1 cellular context compared by ENCODE assay signal in genomic region chr10:72364239-72364777, GRCh38.
TF ChIP-seq lines count a peak whose summit lies in the region.

No MANE protein-coding gene starts in this region.

TF ChIP-seq in K562, 482 proteins besides CTCF, POLR2A, EP300 and RAD21 (continued from another document and continues in another):
- TF ChIP-seq, protein P1, sequence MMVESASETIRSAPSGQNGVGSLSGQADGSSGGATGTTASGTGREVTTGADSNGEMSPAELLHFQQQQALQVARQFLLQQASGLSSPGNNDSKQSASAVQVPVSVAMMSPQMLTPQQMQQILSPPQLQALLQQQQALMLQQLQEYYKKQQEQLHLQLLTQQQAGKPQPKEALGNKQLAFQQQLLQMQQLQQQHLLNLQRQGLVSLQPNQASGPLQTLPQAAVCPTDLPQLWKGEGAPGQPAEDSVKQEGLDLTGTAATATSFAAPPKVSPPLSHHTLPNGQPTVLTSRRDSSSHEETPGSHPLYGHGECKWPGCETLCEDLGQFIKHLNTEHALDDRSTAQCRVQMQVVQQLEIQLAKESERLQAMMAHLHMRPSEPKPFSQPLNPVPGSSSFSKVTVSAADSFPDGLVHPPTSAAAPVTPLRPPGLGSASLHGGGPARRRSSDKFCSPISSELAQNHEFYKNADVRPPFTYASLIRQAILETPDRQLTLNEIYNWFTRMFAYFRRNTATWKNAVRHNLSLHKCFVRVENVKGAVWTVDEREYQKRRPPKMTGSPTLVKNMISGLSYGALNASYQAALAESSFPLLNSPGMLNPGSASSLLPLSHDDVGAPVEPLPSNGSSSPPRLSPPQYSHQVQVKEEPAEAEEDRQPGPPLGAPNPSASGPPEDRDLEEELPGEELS (CRISPR knock-in tag; IDR thresholded peaks at IDR 0.05; ENCODE audit: borderline replicate concordance), result 0 out of 2 replicates have a peak, but pooled peaks have one; percentile 74
- no peak for TF ChIP-seq RBM15 (IDR thresholded peaks at IDR 0.05; ENCODE audit: insufficient read depth, low read length)
- no peak for TF ChIP-seq HSF4 (CRISPR knock-in tag; IDR thresholded peaks at IDR 0.05; ENCODE audit: borderline replicate concordance)
- TF ChIP-seq, protein P2, sequence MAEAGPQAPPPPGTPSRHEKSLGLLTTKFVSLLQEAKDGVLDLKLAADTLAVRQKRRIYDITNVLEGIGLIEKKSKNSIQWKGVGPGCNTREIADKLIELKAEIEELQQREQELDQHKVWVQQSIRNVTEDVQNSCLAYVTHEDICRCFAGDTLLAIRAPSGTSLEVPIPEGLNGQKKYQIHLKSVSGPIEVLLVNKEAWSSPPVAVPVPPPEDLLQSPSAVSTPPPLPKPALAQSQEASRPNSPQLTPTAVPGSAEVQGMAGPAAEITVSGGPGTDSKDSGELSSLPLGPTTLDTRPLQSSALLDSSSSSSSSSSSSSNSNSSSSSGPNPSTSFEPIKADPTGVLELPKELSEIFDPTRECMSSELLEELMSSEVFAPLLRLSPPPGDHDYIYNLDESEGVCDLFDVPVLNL (CRISPR knock-in tag; IDR thresholded peaks at IDR 0.05; ENCODE audit: low read depth), result peak; percentile 62; the same call in 1 of the 2 replicates
- TF ChIP-seq ZNF316 (IDR thresholded peaks at IDR 0.05), result no peak
- no peak for TF ChIP-seq RHOXF2B (CRISPR knock-in tag; conservative IDR thresholded peaks at IDR 0.05)
- TF ChIP-seq TAL1 (IDR thresholded peaks at IDR 0.05), result no peak
- TF ChIP-seq ZNF311 (CRISPR knock-in tag; IDR thresholded peaks at IDR 0.05), result no peak
- no peak for TF ChIP-seq NFE2 (IDR thresholded peaks at IDR 0.05; ENCODE audit: low read depth)
- no peak for TF ChIP-seq MCM5 (IDR thresholded peaks at IDR 0.05; ENCODE audit: low read depth)
- TF ChIP-seq ZBTB43 (CRISPR knock-in tag; IDR thresholded peaks at IDR 0.05), result no peak
- TF ChIP-seq ZNF384 (IDR thresholded peaks at IDR 0.05; ENCODE audit: low read depth, low read length), result peak; percentile 51; the same call in 1 of the 2 replicates
- TF ChIP-seq TARDBP (IDR thresholded peaks at IDR 0.05), result no peak
- TF ChIP-seq, protein P3, sequence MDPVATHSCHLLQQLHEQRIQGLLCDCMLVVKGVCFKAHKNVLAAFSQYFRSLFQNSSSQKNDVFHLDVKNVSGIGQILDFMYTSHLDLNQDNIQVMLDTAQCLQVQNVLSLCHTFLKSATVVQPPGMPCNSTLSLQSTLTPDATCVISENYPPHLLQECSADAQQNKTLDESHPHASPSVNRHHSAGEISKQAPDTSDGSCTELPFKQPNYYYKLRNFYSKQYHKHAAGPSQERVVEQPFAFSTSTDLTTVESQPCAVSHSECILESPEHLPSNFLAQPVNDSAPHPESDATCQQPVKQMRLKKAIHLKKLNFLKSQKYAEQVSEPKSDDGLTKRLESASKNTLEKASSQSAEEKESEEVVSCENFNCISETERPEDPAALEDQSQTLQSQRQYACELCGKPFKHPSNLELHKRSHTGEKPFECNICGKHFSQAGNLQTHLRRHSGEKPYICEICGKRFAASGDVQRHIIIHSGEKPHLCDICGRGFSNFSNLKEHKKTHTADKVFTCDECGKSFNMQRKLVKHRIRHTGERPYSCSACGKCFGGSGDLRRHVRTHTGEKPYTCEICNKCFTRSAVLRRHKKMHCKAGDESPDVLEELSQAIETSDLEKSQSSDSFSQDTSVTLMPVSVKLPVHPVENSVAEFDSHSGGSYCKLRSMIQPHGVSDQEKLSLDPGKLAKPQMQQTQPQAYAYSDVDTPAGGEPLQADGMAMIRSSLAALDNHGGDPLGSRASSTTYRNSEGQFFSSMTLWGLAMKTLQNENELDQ (CRISPR knock-in tag; IDR thresholded peaks at IDR 0.05; ENCODE audit: borderline replicate concordance), result no peak
- TF ChIP-seq PHF20 (IDR thresholded peaks at IDR 0.05; ENCODE audit: partially characterized antibody), result no peak
- no peak for TF ChIP-seq MBD2 (IDR thresholded peaks at IDR 0.05; ENCODE audit: borderline replicate concordance, low read depth)
- TF ChIP-seq, protein P4, sequence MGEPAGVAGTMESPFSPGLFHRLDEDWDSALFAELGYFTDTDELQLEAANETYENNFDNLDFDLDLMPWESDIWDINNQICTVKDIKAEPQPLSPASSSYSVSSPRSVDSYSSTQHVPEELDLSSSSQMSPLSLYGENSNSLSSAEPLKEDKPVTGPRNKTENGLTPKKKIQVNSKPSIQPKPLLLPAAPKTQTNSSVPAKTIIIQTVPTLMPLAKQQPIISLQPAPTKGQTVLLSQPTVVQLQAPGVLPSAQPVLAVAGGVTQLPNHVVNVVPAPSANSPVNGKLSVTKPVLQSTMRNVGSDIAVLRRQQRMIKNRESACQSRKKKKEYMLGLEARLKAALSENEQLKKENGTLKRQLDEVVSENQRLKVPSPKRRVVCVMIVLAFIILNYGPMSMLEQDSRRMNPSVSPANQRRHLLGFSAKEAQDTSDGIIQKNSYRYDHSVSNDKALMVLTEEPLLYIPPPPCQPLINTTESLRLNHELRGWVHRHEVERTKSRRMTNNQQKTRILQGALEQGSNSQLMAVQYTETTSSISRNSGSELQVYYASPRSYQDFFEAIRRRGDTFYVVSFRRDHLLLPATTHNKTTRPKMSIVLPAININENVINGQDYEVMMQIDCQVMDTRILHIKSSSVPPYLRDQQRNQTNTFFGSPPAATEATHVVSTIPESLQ (CRISPR knock-in tag; IDR thresholded peaks at IDR 0.05), result no peak
- TF ChIP-seq ZNF75A (CRISPR knock-in tag; IDR thresholded peaks at IDR 0.05), result no peak
- no peak for TF ChIP-seq MTF1 (CRISPR knock-in tag; IDR thresholded peaks at IDR 0.05; ENCODE audit: borderline replicate concordance)
- peak; percentile 60 to 68 for TF ChIP-seq NRF1 (conservative IDR thresholded peaks at IDR 0.05 in 1 of 2, IDR thresholded peaks at IDR 0.05 in 1 of 2)
- peak; percentile 27; the same call in 1 of the 2 replicates for TF ChIP-seq JUN (IDR thresholded peaks at IDR 0.05; ENCODE audit: borderline replicate concordance, low read depth, low read length)
- TF ChIP-seq JUN (CRISPR knock-in tag; IDR thresholded peaks at IDR 0.05; ENCODE audit: borderline replicate concordance), result no peak
- TF ChIP-seq KLF13 (tag; IDR thresholded peaks at IDR 0.05; ENCODE audit: borderline replicate concordance, low read depth), result 0 out of 2 replicates have a peak, but pooled peaks have one; percentile 2
- TF ChIP-seq, protein P5, sequence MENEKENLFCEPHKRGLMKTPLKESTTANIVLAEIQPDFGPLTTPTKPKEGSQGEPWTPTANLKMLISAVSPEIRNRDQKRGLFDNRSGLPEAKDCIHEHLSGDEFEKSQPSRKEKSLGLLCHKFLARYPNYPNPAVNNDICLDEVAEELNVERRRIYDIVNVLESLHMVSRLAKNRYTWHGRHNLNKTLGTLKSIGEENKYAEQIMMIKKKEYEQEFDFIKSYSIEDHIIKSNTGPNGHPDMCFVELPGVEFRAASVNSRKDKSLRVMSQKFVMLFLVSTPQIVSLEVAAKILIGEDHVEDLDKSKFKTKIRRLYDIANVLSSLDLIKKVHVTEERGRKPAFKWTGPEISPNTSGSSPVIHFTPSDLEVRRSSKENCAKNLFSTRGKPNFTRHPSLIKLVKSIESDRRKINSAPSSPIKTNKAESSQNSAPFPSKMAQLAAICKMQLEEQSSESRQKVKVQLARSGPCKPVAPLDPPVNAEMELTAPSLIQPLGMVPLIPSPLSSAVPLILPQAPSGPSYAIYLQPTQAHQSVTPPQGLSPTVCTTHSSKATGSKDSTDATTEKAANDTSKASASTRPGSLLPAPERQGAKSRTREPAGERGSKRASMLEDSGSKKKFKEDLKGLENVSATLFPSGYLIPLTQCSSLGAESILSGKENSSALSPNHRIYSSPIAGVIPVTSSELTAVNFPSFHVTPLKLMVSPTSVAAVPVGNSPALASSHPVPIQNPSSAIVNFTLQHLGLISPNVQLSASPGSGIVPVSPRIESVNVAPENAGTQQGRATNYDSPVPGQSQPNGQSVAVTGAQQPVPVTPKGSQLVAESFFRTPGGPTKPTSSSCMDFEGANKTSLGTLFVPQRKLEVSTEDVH (IDR thresholded peaks at IDR 0.05; ENCODE audit: low read depth, partially characterized antibody), result no peak
- TF ChIP-seq ZNF197 (CRISPR knock-in tag; IDR thresholded peaks at IDR 0.05; ENCODE audit: low read depth), result no peak
- no peak for TF ChIP-seq ZNF3 (CRISPR knock-in tag; IDR thresholded peaks at IDR 0.05)
- TF ChIP-seq, protein P6, sequence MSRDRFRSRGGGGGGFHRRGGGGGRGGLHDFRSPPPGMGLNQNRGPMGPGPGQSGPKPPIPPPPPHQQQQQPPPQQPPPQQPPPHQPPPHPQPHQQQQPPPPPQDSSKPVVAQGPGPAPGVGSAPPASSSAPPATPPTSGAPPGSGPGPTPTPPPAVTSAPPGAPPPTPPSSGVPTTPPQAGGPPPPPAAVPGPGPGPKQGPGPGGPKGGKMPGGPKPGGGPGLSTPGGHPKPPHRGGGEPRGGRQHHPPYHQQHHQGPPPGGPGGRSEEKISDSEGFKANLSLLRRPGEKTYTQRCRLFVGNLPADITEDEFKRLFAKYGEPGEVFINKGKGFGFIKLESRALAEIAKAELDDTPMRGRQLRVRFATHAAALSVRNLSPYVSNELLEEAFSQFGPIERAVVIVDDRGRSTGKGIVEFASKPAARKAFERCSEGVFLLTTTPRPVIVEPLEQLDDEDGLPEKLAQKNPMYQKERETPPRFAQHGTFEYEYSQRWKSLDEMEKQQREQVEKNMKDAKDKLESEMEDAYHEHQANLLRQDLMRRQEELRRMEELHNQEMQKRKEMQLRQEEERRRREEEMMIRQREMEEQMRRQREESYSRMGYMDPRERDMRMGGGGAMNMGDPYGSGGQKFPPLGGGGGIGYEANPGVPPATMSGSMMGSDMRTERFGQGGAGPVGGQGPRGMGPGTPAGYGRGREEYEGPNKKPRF (IDR thresholded peaks at IDR 0.05; ENCODE audit: low read depth, low read length), result no peak
- TF ChIP-seq U2AF2 (optimal IDR thresholded peaks at IDR 0.05; ENCODE audit: low read depth, low read length), result no peak
- TF ChIP-seq, protein P7, sequence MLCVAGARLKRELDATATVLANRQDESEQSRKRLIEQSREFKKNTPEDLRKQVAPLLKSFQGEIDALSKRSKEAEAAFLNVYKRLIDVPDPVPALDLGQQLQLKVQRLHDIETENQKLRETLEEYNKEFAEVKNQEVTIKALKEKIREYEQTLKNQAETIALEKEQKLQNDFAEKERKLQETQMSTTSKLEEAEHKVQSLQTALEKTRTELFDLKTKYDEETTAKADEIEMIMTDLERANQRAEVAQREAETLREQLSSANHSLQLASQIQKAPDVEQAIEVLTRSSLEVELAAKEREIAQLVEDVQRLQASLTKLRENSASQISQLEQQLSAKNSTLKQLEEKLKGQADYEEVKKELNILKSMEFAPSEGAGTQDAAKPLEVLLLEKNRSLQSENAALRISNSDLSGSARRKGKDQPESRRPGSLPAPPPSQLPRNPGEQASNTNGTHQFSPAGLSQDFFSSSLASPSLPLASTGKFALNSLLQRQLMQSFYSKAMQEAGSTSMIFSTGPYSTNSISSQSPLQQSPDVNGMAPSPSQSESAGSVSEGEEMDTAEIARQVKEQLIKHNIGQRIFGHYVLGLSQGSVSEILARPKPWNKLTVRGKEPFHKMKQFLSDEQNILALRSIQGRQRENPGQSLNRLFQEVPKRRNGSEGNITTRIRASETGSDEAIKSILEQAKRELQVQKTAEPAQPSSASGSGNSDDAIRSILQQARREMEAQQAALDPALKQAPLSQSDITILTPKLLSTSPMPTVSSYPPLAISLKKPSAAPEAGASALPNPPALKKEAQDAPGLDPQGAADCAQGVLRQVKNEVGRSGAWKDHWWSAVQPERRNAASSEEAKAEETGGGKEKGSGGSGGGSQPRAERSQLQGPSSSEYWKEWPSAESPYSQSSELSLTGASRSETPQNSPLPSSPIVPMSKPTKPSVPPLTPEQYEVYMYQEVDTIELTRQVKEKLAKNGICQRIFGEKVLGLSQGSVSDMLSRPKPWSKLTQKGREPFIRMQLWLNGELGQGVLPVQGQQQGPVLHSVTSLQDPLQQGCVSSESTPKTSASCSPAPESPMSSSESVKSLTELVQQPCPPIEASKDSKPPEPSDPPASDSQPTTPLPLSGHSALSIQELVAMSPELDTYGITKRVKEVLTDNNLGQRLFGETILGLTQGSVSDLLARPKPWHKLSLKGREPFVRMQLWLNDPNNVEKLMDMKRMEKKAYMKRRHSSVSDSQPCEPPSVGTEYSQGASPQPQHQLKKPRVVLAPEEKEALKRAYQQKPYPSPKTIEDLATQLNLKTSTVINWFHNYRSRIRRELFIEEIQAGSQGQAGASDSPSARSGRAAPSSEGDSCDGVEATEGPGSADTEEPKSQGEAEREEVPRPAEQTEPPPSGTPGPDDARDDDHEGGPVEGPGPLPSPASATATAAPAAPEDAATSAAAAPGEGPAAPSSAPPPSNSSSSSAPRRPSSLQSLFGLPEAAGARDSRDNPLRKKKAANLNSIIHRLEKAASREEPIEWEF (CRISPR knock-in tag; IDR thresholded peaks at IDR 0.05), result no peak
- TF ChIP-seq CHD4 (IDR thresholded peaks at IDR 0.05; ENCODE audit: insufficient read depth, insufficient replicate concordance, low read depth, low read length, poor library complexity, severe bottlenecking), result no peak
- TF ChIP-seq, protein P8, sequence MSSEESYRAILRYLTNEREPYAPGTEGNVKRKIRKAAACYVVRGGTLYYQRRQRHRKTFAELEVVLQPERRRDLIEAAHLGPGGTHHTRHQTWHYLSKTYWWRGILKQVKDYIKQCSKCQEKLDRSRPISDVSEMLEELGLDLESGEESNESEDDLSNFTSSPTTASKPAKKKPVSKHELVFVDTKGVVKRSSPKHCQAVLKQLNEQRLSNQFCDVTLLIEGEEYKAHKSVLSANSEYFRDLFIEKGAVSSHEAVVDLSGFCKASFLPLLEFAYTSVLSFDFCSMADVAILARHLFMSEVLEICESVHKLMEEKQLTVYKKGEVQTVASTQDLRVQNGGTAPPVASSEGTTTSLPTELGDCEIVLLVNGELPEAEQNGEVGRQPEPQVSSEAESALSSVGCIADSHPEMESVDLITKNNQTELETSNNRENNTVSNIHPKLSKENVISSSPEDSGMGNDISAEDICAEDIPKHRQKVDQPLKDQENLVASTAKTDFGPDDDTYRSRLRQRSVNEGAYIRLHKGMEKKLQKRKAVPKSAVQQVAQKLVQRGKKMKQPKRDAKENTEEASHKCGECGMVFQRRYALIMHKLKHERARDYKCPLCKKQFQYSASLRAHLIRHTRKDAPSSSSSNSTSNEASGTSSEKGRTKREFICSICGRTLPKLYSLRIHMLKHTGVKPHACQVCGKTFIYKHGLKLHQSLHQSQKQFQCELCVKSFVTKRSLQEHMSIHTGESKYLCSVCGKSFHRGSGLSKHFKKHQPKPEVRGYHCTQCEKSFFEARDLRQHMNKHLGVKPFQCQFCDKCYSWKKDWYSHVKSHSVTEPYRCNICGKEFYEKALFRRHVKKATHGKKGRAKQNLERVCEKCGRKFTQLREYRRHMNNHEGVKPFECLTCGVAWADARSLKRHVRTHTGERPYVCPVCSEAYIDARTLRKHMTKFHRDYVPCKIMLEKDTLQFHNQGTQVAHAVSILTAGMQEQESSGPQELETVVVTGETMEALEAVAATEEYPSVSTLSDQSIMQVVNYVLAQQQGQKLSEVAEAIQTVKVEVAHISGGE (CRISPR knock-in tag; IDR thresholded peaks at IDR 0.05), result no peak
